Comparison of ENCODE assay signal across 9 cellular contexts in the genomic region with DNA sequence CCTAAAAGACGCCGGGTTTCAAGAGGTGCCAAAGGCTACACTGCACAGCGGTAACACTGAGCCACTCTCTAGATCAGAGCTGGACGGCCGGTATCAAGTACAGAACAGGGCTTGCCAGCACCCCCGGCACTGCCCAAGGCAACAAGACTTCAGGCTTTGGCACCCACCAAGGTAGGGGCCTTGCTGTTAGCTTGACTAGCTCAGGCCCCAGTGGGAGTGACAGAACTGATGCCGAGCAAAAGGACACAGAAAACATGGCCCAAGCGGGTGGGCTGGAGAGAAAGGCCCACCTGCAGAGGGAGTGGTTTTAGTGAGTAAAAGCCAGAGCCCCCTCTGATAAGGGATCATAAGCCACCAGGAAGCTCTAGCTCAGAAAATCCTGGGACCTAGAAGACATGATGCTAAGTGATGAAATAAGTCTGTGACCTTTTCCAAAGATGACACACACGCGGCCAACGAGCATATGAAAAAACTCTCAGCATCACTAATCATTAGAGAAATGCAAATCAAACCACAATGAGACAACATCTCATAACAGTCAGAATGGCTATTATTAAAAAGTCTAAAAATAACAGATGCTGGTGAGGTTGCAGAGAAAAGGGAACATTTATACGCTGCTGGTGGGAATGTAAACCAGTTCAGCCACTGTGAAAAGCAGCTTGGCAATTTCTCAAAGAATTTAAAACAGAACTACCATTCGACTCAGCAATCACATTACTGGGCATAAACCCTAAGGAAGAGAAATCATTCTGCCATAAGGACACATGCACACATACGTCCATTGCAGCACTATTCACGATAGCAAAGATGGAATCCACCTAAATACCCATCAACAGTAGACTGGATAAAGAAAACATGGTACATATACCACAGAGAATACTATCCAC. TPM values are rescaled to one million over a fixed set of nuclear protein-coding genes. Genes with fewer than 3 reads are reported as not detected.
A peak's percentile ranks its signal among the peaks of the same experiment; 100 is the strongest.
DNase-seq lines count a peak whose midpoint lies in the region; ATAC-seq and TF ChIP-seq lines count a peak whose summit lies in the region.
"Had no signal": no experiment of that assay in that cellular context is flagged by ENCODE, and none has a peak within 500 bp of the region (broad histone marks: within the 10 kb centered on the region; RNA-seq: fewer than 3 reads in every experiment).

No MANE protein-coding gene starts in this region.

- H3K27ac Mint-ChIP-seq in naive thymus-derived CD8-positive, alpha-beta T cell: peak overlapping the region; percentile 72 to 99 (median 95)

- DNase-seq in NOMO-1 treated with DMSO at 0.1 percent for 48 hours (lab: John Stamatoyannopoulos, UW; ENCODE audit: unreplicated experiment): peak; percentile 19
- DNase-seq in NOMO-1 (lab: John Stamatoyannopoulos, UW; ENCODE audit: unreplicated experiment in 2 of 2): no peak
- peak; percentile 83 for DNase-seq in M059J (ENCODE audit: low read depth)
- DNase-seq in mammary epithelial cell: peak; percentile 63
- DNase-seq in naive thymus-derived CD8-positive, alpha-beta T cell: no peak
- DNase-seq in kidney glomerular epithelial cell (lab: John Stamatoyannopoulos, UW): no peak
- no peak for DNase-seq in NOMO-1 treated with dmso at 0.1 percent for 144 hours (lab: John Stamatoyannopoulos, UW; ENCODE audit: unreplicated experiment)

- peak in 1 of 2 donors; percentile 9 for ATAC-seq in naive thymus-derived CD8-positive, alpha-beta T cell
- ATAC-seq in GM19328 (IDR thresholded peaks at IDR 0.05; ENCODE audit: unreplicated experiment): no peak

- peaks cover 93% of the 10 kb centered on the region for H3K79me2 ChIP-seq in mammary epithelial cell (ENCODE audit: insufficient read depth, low read length)

- H3K9me3 ChIP-seq in mammary epithelial cell (replicated peaks; ENCODE audit: insufficient read depth, low read length): no peaks in the 10 kb centered on the region

- H3K9me3 Mint-ChIP-seq in naive thymus-derived CD8-positive, alpha-beta T cell: peaks cover 0 to 4% (median 0%) of the 10 kb centered on the region in 9 donors

- TF ChIP-seq CTCF in mammary epithelial cell (conservative IDR thresholded peaks at IDR 0.05 in 1 of 2, IDR thresholded peaks at IDR 0.05 in 1 of 2; ENCODE audit: extremely low read depth in 1 of 2, insufficient read depth in 1 of 2, low read depth in 1 of 2, low read length in 2 of 2): no peak

- no peaks in the 10 kb centered on the region for H3K27me3 Mint-ChIP-seq in naive thymus-derived CD8-positive, alpha-beta T cell

- POLR2A ChIA-PET in naive thymus-derived CD8-positive, alpha-beta T cell (lab: Charles Lee): interaction anchor here (1.0 to 45.7 kb wide), 6 partner anchors 9 to 633 kb away, joined by 4 to 2449 read pairs (median 22); a partner anchor contains a TSS

- H4K20me1 ChIP-seq in mammary epithelial cell (ENCODE audit: insufficient read depth, low read length): no peaks in the 10 kb centered on the region

- WGBS in mammary epithelial cell (ENCODE audit: low coverage, missing lambda C conversion rate): 67% methylated on average over 15 of the region's 15 CpGs

- no peak overlapping the region for H3K4me3 ChIP-seq in mammary epithelial cell (replicated peaks in 1 of 3; ENCODE audit: insufficient read depth in 1 of 3, low read depth in 2 of 3, low read length in 3 of 3)

- H3K4me3 Mint-ChIP-seq in naive thymus-derived CD8-positive, alpha-beta T cell: peak overlapping the region; percentile 66 to 85 (median 81)

- peaks cover 70% of the 10 kb centered on the region for H3K4me1 ChIP-seq in mammary epithelial cell (ENCODE audit: insufficient read depth, low read length)

- peak overlapping the region; percentile 43 for H3K27ac ChIP-seq in mammary epithelial cell (ENCODE audit: insufficient read depth, low read depth, low read length)
- H3K27ac ChIP-seq: 22Rv1 had no signal

- no peak overlapping the region for H2AFZ ChIP-seq in mammary epithelial cell (ENCODE audit: low read depth, low read length)

- intact Hi-C loops in mammary epithelial cell (cut with micrococcal nuclease): no loop called here

- CTCF ChIA-PET in mammary epithelial cell (lab: Charles Lee; ENCODE audit: low non-redundant PET): no interaction called here

- dilution Hi-C loops in mammary epithelial cell (cut with HindIII; ENCODE audit: low sequenced_read_pairs): no loop called here

- in situ Hi-C loops in mammary epithelial cell (cut with MboI; ENCODE audit: low sequenced_read_pairs in 2 of 2): no loop called here

- H3K4me1 Mint-ChIP-seq in naive thymus-derived CD8-positive, alpha-beta T cell: peaks cover 38 to 97% (median 91%) of the 10 kb centered on the region in 4 donors

- no TSS peak for BruUV-seq in mammary epithelial cell (replicated peaks; lab: Mats Ljungman, UMichigan)

- H3K4me2 ChIP-seq in mammary epithelial cell (ENCODE audit: insufficient read depth, low read depth, low read length): peak overlapping the region; percentile 67

- no peaks in the 10 kb centered on the region for H3K36me3 ChIP-seq in mammary epithelial cell (ENCODE audit: insufficient read depth, low read length)

- no peak overlapping the region for H3K9ac ChIP-seq in mammary epithelial cell (ENCODE audit: insufficient read depth, low read length)

- no peaks in the 10 kb centered on the region for H3K27me3 ChIP-seq in mammary epithelial cell (ENCODE audit: insufficient read depth, low read length)

- peaks cover 4 to 27% (median 7%) of the 10 kb centered on the region in 3 donors for H3K36me3 Mint-ChIP-seq in naive thymus-derived CD8-positive, alpha-beta T cell

RNA-seq across cellular contexts. Expression of a gene that starts 12.9 kb away (rescaled TPM):
- 38.4 and 57.9 TPM in 2 replicates for total RNA-seq in M059J (2014; rRNA removed; shearing (Covaris generic))
- 100 to 1,000 TPM in 1 of 2 donors, 10 to 100 TPM in 1; 71.2 to 172 TPM for total RNA-seq in mammary epithelial cell
- 219 TPM for polyA plus RNA-seq in mammary epithelial cell
- polyA minus RNA-seq in mammary epithelial cell: 255 TPM
- total RNA-seq in naive thymus-derived CD8-positive, alpha-beta T cell: 100 to 1,000 TPM; 217 to 226 TPM
- 100 to 1,000 TPM; 137 to 164 (median 154) TPM for polyA plus RNA-seq in naive thymus-derived CD8-positive, alpha-beta T cell

RNA-seq across cellular contexts. Expression of a gene that starts 21.1 kb away (rescaled TPM):
- total RNA-seq in M059J (2014; rRNA removed; shearing (Covaris generic)): 0.02 and 0.54 TPM in 2 replicates
- 10 to 100 TPM; 10.5 to 18.7 TPM for total RNA-seq in mammary epithelial cell
- polyA plus RNA-seq in mammary epithelial cell: 3.7 TPM
- 8.1 TPM for polyA minus RNA-seq in mammary epithelial cell
- total RNA-seq in naive thymus-derived CD8-positive, alpha-beta T cell: 10 to 100 TPM in 1 of 2 experiments, 1 to 10 TPM in 1; 9.0 to 10.3 TPM
- polyA plus RNA-seq in naive thymus-derived CD8-positive, alpha-beta T cell: under 1 TPM; 0.09 to 0.38 (median 0.13) TPM

RNA-seq across cellular contexts. Expression of a gene that starts 51.5 kb away (rescaled TPM):
- 12.6 and 16.0 TPM in 2 replicates for total RNA-seq in M059J (2014; rRNA removed; shearing (Covaris generic))
- 10 to 100 TPM; 20.7 to 21.0 TPM for total RNA-seq in mammary epithelial cell
- polyA plus RNA-seq in mammary epithelial cell: 7.0 TPM
- polyA minus RNA-seq in mammary epithelial cell: 9.8 TPM
- 10 to 100 TPM; 39.5 to 41.4 TPM for total RNA-seq in naive thymus-derived CD8-positive, alpha-beta T cell
- polyA plus RNA-seq in naive thymus-derived CD8-positive, alpha-beta T cell: 1 to 10 TPM; 3.4 to 4.2 (median 3.6) TPM

RNA-seq across cellular contexts. Expression of a gene that starts 55.2 kb away (rescaled TPM):
- total RNA-seq in M059J (2014; rRNA removed; shearing (Covaris generic)): 7.0 and 18.6 TPM in 2 replicates
- total RNA-seq in mammary epithelial cell: 10 to 100 TPM; 20.7 to 35.7 TPM
- polyA plus RNA-seq in mammary epithelial cell: 24.7 TPM
- polyA minus RNA-seq in mammary epithelial cell: 23.4 TPM
- 10 to 100 TPM; 50.7 to 54.1 TPM for total RNA-seq in naive thymus-derived CD8-positive, alpha-beta T cell
- 10 to 100 TPM; 22.1 to 57.4 (median 36.1) TPM for polyA plus RNA-seq in naive thymus-derived CD8-positive, alpha-beta T cell

RNA-seq across cellular contexts. Expression of a gene that starts 59.0 kb away (rescaled TPM):
- 21.5 and 39.7 TPM in 2 replicates for total RNA-seq in M059J (2014; rRNA removed; shearing (Covaris generic))
- 10 to 100 TPM; 13.8 to 32.7 TPM for total RNA-seq in mammary epithelial cell
- 11.4 TPM for polyA plus RNA-seq in mammary epithelial cell
- polyA minus RNA-seq in mammary epithelial cell: 14.2 TPM
- total RNA-seq in naive thymus-derived CD8-positive, alpha-beta T cell: 10 to 100 TPM; 13.4 to 16.0 TPM
- 1 to 10 TPM; 4.7 to 6.6 (median 5.3) TPM for polyA plus RNA-seq in naive thymus-derived CD8-positive, alpha-beta T cell

Comparison
In these comparisons a context has a peak if more than half of its experiments do, and no peak if none do; other contexts are left out.
1. DNase-seq: peak in NOMO-1 treated with DMSO at 0.1 percent for 48 hours (single experiment), M059J (single experiment) and mammary epithelial cell (single experiment); none in NOMO-1 (0 of 2), naive thymus-derived CD8-positive, alpha-beta T cell (0 of 10), kidney glomerular epithelial cell (single experiment) and NOMO-1 treated with dmso at 0.1 percent for 144 hours (single experiment).